In genomic region chr2:232503792-232504323, GRCh38 we compare ENCODE assay signal across 10 cellular contexts. TPM values are rescaled to one million over a fixed set of nuclear protein-coding genes. Genes with fewer than 3 reads are reported as not detected.
DNase-seq lines count a peak whose midpoint lies in the region; ATAC-seq and TF ChIP-seq lines count a peak whose summit lies in the region.
"Had no signal": no experiment of that assay in that cellular context is flagged by ENCODE, and none has a peak within 500 bp of the region (broad histone marks: within the 10 kb centered on the region; RNA-seq: fewer than 3 reads in every experiment).

No MANE protein-coding gene starts in this region.

- no peaks in the 10 kb centered on the region for H3K36me3 Mint-ChIP-seq in stimulated activated naive CD8-positive, alpha-beta T cell treated with anti-CD3 and anti-CD28 coated beads, Interleukin-15, Interleukin-2, amounts not matched to agents 100 ng/mL and 50 ng/mL, for 24 hours (ENCODE audit: low read depth)
- no peaks in the 10 kb centered on the region for H3K36me3 Mint-ChIP-seq in effector memory CD8-positive, alpha-beta T cell (ENCODE audit: insufficient read depth)
- no peaks in the 10 kb centered on the region for H3K36me3 Mint-ChIP-seq in nephron progenitor cell (ENCODE audit: low read depth)

- H3K4me3 ChIP-seq in vagina, result peak overlapping the region; percentile 36 to 51

- no peak for DNase-seq in stimulated activated naive CD8-positive, alpha-beta T cell treated with anti-CD3 and anti-CD28 coated beads, Interleukin-15, Interleukin-2, amounts not matched to agents 100 U/mL and 50 U/mL, for 24 hours
- DNase-seq in effector memory CD8-positive, alpha-beta T cell, result no peak
- DNase-seq in nephron progenitor cell, result no peak
- no peak for DNase-seq in vagina (ENCODE audit: extremely low spot score in 2 of 2)
- DNase-seq in A172 (ENCODE audit: low spot score), result no peak
- DNase-seq in NCI-H1930 (lab: John Stamatoyannopoulos, UW), result no peak

- H3K9me3 ChIP-seq in vagina, result no peaks in the 10 kb centered on the region

- peak overlapping the region; percentile 7 for H3K4me3 Mint-ChIP-seq in stimulated activated naive CD8-positive, alpha-beta T cell treated with anti-CD3 and anti-CD28 coated beads, Interleukin-15, Interleukin-2, amounts not matched to agents 100 ng/mL and 50 ng/mL, for 24 hours
- peak overlapping the region; percentile 25 to 66 for H3K4me3 Mint-ChIP-seq in effector memory CD8-positive, alpha-beta T cell
- peak overlapping the region; percentile 72 for H3K4me3 Mint-ChIP-seq in nephron progenitor cell

- H3K27ac Mint-ChIP-seq in stimulated activated naive CD8-positive, alpha-beta T cell treated with anti-CD3 and anti-CD28 coated beads, Interleukin-15, Interleukin-2, amounts not matched to agents 100 ng/mL and 50 ng/mL, for 24 hours, result no peak overlapping the region
- no peak overlapping the region for H3K27ac Mint-ChIP-seq in effector memory CD8-positive, alpha-beta T cell
- no peak overlapping the region for H3K27ac Mint-ChIP-seq in nephron progenitor cell

- intact Hi-C loops in vagina (cut with DNase I), result no loop called here

- H3K27me3 Mint-ChIP-seq in stimulated activated naive CD8-positive, alpha-beta T cell treated with anti-CD3 and anti-CD28 coated beads, Interleukin-15, Interleukin-2, amounts not matched to agents 100 ng/mL and 50 ng/mL, for 24 hours, result peaks cover 19% of the 10 kb centered on the region
- H3K27me3 Mint-ChIP-seq in effector memory CD8-positive, alpha-beta T cell, result peaks cover 52 to 98% of the 10 kb centered on the region in 2 donors
- peaks cover 39% of the 10 kb centered on the region for H3K27me3 Mint-ChIP-seq in nephron progenitor cell (ENCODE audit: low read depth, poor library complexity)

- H3K36me3 ChIP-seq in vagina, result no peaks in the 10 kb centered on the region

- TF ChIP-seq CTCF in nephron progenitor cell (IDR thresholded peaks at IDR 0.05) (no peak), vagina (IDR thresholded peaks at IDR 0.05) (no peak)

- no peak for TF ChIP-seq POLR2A in vagina (IDR thresholded peaks at IDR 0.05)

- no peaks in the 10 kb centered on the region for H3K27me3 ChIP-seq in vagina

- no peak for ATAC-seq in stimulated activated naive CD8-positive, alpha-beta T cell treated with anti-CD3 and anti-CD28 coated beads, Interleukin-15, Interleukin-2, amounts not matched to agents 100 U/mL and 50 U/mL, for 24 hours
- ATAC-seq in effector memory CD8-positive, alpha-beta T cell (replicated peaks), result no peak
- no peak for ATAC-seq in HG03442 (IDR thresholded peaks at IDR 0.05; ENCODE audit: unreplicated experiment)

- peaks cover 14% of the 10 kb centered on the region for H3K4me1 Mint-ChIP-seq in stimulated activated naive CD8-positive, alpha-beta T cell treated with anti-CD3 and anti-CD28 coated beads, Interleukin-15, Interleukin-2, amounts not matched to agents 100 ng/mL and 50 ng/mL, for 24 hours (ENCODE audit: low read depth)
- peaks cover 4% of the 10 kb centered on the region in 2 donors for H3K4me1 Mint-ChIP-seq in effector memory CD8-positive, alpha-beta T cell (ENCODE audit: low read depth in 2 of 2)
- peaks cover 87% of the 10 kb centered on the region for H3K4me1 Mint-ChIP-seq in nephron progenitor cell

- no peak overlapping the region for H3K27ac ChIP-seq in vagina
- H3K27ac ChIP-seq: C4-2B had no signal

- no peaks in the 10 kb centered on the region for H3K9me3 Mint-ChIP-seq in stimulated activated naive CD8-positive, alpha-beta T cell treated with anti-CD3 and anti-CD28 coated beads, Interleukin-15, Interleukin-2, amounts not matched to agents 100 ng/mL and 50 ng/mL, for 24 hours
- no peaks in the 10 kb centered on the region for H3K9me3 Mint-ChIP-seq in effector memory CD8-positive, alpha-beta T cell
- H3K9me3 Mint-ChIP-seq in nephron progenitor cell, result no peaks in the 10 kb centered on the region

- H3K4me1 ChIP-seq in vagina, result peaks cover 16% of the 10 kb centered on the region

RNA-seq across cellular contexts. Expression of gene ECEL1, which starts 16.2 kb away (rescaled TPM):
- total RNA-seq in vagina, result not detected
- total RNA-seq in A172 (2014; rRNA removed; shearing (Covaris generic)), result not detected in 2 replicates

RNA-seq across cellular contexts. Expression of gene PRSS56, which starts 16.3 kb away (rescaled TPM):
- not detected for total RNA-seq in vagina
- total RNA-seq in A172 (2014; rRNA removed; shearing (Covaris generic)), result not detected in 2 replicates
- total RNA-seq: lower leg skin had no signal

RNA-seq across cellular contexts. Expression of gene CHRND, which starts 22.1 kb away (rescaled TPM):
- not detected for total RNA-seq in vagina
- not detected in 2 replicates for total RNA-seq in A172 (2014; rRNA removed; shearing (Covaris generic))
- total RNA-seq: lower leg skin had no signal

RNA-seq across cellular contexts. Expression of gene CHRNG, which starts 35.6 kb away (rescaled TPM):
- not detected for total RNA-seq in vagina
- not detected in 2 replicates for total RNA-seq in A172 (2014; rRNA removed; shearing (Covaris generic))
- total RNA-seq: lower leg skin had no signal

RNA-seq across cellular contexts. Expression of gene TIGD1, which starts 46.5 kb away (rescaled TPM):
- total RNA-seq in vagina, result 1.2 TPM
- total RNA-seq in A172 (2014; rRNA removed; shearing (Covaris generic)), result 11.5 and 11.8 TPM in 2 replicates

Comparison
In these comparisons a context has a peak if more than half of its experiments do, and no peak if none do; other contexts are left out.
1. H3K4me3 Mint-ChIP-seq: peak in every context shown above with its lines; median percentile 72 in nephron progenitor cell; 46 in effector memory CD8-positive, alpha-beta T cell; 7 in stimulated activated naive CD8-positive, alpha-beta T cell treated with anti-CD3 and anti-CD28 coated beads, Interleukin-15, Interleukin-2, amounts not matched to agents 100 ng/mL and 50 ng/mL, for 24 hours.